ENCODE assay signal across 8 cellular contexts in genomic region chr2:55050133-55050994, GRCh38. TPM values are rescaled to one million over a fixed set of nuclear protein-coding genes. Genes with fewer than 3 reads are reported as not detected.
DNase-seq lines count a peak whose midpoint lies in the region; TF ChIP-seq lines count a peak whose summit lies in the region.

TSS of gene RTN4 (minus strand) at chr2:55050451. CDS start at chr2:55050300, 151 bp downstream.

- H3K4me1 ChIP-seq in neuron (ENCODE audit: insufficient read depth, low read length) = peaks cover 42% of the 10 kb centered on the region
- peaks cover 0 to 44% (median 36%) of the 10 kb centered on the region in 5 donors for H3K4me1 ChIP-seq in subcutaneous abdominal adipose tissue (ENCODE audit: control insufficient read depth in 5 of 5, insufficient read depth in 5 of 5, low read length in 5 of 5)

- H3K27me3 ChIP-seq in neuron (ENCODE audit: insufficient read depth, low read length) (no peaks in the 10 kb centered on the region), subcutaneous abdominal adipose tissue (ENCODE audit: control insufficient read depth in 5 of 5, insufficient read depth in 4 of 5, low read length in 5 of 5) (no peaks in the 10 kb centered on the region)

- H3K9me3 ChIP-seq in neuron (ENCODE audit: low read length) (no peaks in the 10 kb centered on the region), subcutaneous abdominal adipose tissue (ENCODE audit: control insufficient read depth in 5 of 5, low read length in 5 of 5) (no peaks in the 10 kb centered on the region)

- H3K4me3 ChIP-seq in neuron (ENCODE audit: low read length) = peak within 1 kb of the TSS; percentile 93
- H3K4me3 ChIP-seq in subcutaneous abdominal adipose tissue (ENCODE audit: low read depth in 1 of 5, low read length in 5 of 5) = peak within 1 kb of the TSS; percentile 88 to 98 (median 95)

- POLR2A ChIA-PET in HEK293T (lab: Yijun Ruan, JAX) = interaction anchor here (0.6 to 4.2 kb wide), 22 partner anchors 8 to 182 kb away, joined by 3 to 40 read pairs (median 5); partner anchors contain the start of genes CLHC1 and RPS27A

- H3K36me3 ChIP-seq in neuron (ENCODE audit: insufficient read depth, low read length) (no peaks in the 10 kb centered on the region), subcutaneous abdominal adipose tissue (ENCODE audit: control insufficient read depth in 5 of 5, insufficient read depth in 5 of 5, low read length in 5 of 5) (peaks cover 0 to 2% (median 0%) of the 10 kb centered on the region in 5 donors)

- H2AFZ ChIP-seq in neuron (ENCODE audit: low read depth, low read length) = peak within 1 kb of the TSS; percentile 28

- CTCF ChIA-PET in HEK293T (lab: Yijun Ruan, JAX) = interaction anchor here (0.8 to 1.4 kb wide), 4 partner anchors 24 to 125 kb away, joined by 3 to 5 read pairs (median 4); no protein-coding TSS in a partner anchor

- DNase-seq in GM04503 (ENCODE audit: low read depth) (peak; percentile 95), HEK293T (ENCODE audit: extremely low spot score) (peak; percentile 93), MV-4-11 (lab: John Stamatoyannopoulos, UW) (peak; percentile 99), SK-MEL-5 (ENCODE audit: low read depth, low spot score) (peak; percentile 99), foreskin melanocyte (peak; percentile 97)
- DNase-seq in activated naive CD4-positive, alpha-beta T cell treated with Interleukin-2 at 50 U/mL for 16 hours = peak; percentile 99

- peak within 1 kb of the TSS; percentile 86 to 100 (median 94) for H3K9ac ChIP-seq in subcutaneous abdominal adipose tissue (ENCODE audit: low read length in 5 of 5)

- H3K27ac ChIP-seq in subcutaneous abdominal adipose tissue (ENCODE audit: low read depth, low read length) = peak within 1 kb of the TSS; percentile 100

- in situ Hi-C loops in SK-MEL-5 (cut with HindIII; ENCODE audit: low pct_unique_long_range_greater_than_20kb, low sequenced_read_pairs) = no loop called here

TF ChIP-seq in HEK293T, 16 proteins besides CTCF, POLR2A, EP300 and RAD21:
- TF ChIP-seq BHLHE40 (IDR thresholded peaks at IDR 0.05; ENCODE audit: borderline replicate concordance) (no peak), SP1 (IDR thresholded peaks at IDR 0.05) (0 out of 2 replicates have a peak, but pooled peaks have one; percentile 37), CTBP1 (IDR thresholded peaks at IDR 0.05; ENCODE audit: borderline replicate concordance) (peak; percentile 73), HDGF (IDR thresholded peaks at IDR 0.05; ENCODE audit: borderline replicate concordance) (peak; percentile 54; the same call in 1 of the 2 replicates), PKNOX1 (IDR thresholded peaks at IDR 0.05) (peak; percentile 99)

RNA-seq across cellular contexts. Expression of gene RTN4, which starts in this region (rescaled TPM):
- total RNA-seq in SK-MEL-5 (2014; rRNA removed; shearing (Covaris generic)) = 117 and 120 TPM in 2 replicates
- polyA plus RNA-seq in SK-MEL-5 (2015; cell fraction: cytosol; rRNA removed) = 274 and 292 TPM in 2 replicates
- 85.9 and 130 TPM in 2 replicates for polyA plus RNA-seq in SK-MEL-5 (2015; cell fraction: nucleus; rRNA removed)

Comparison
In these comparisons a context has a peak if more than half of its experiments do, and no peak if none do; other contexts are left out.
1. Peak in every context shown above with its lines: DNase-seq, H3K4me3 ChIP-seq and H3K27ac ChIP-seq.